In genomic region chr1:109193653-109194590, GRCh38 we compare ENCODE assay signal across 8 cellular contexts. TPM values are rescaled to one million over a fixed set of nuclear protein-coding genes. Genes with fewer than 3 reads are reported as not detected.
DNase-seq lines count a peak whose midpoint lies in the region; ATAC-seq and TF ChIP-seq lines count a peak whose summit lies in the region.

No MANE protein-coding gene starts in this region.

- no peak overlapping the region for H3K27ac ChIP-seq in left ventricle myocardium inferior (replicated peaks)

- H3K27me3 ChIP-seq in left ventricle myocardium inferior (ENCODE audit: low read depth) = no peaks in the 10 kb centered on the region

- ATAC-seq in GM21529 (IDR thresholded peaks at IDR 0.05; ENCODE audit: unreplicated experiment) (peak; percentile 62), HG02973 (IDR thresholded peaks at IDR 0.05; ENCODE audit: unreplicated experiment) (no peak), GM19397 (IDR thresholded peaks at IDR 0.05; ENCODE audit: unreplicated experiment) (no peak)

- peak; percentile 27 for DNase-seq in COR-L47 (lab: John Stamatoyannopoulos, UW)
- DNase-seq in NOMO-1 (lab: John Stamatoyannopoulos, UW; ENCODE audit: unreplicated experiment in 2 of 2) = peak; percentile 60 to 65
- DNase-seq in activated T-cell treated with anti-CD3 and anti-CD28 coated beads, Interleukin-2, amount 50 U/mL, for 1 hour = peak; percentile 65
- DNase-seq in left ventricle myocardium inferior = no peak
- peak; percentile 54 for DNase-seq in stimulated activated CD4-positive, alpha-beta T cell treated with anti-CD3 and anti-CD28 coated beads, Interleukin-1b, Interleukin-23, amount 100 ng/mL, for 48 hours

- no peaks in the 10 kb centered on the region for H3K9me3 ChIP-seq in left ventricle myocardium inferior (replicated peaks)

- H3K4me3 ChIP-seq in left ventricle myocardium inferior = no peak overlapping the region

- peak; percentile 51 for TF ChIP-seq CTCF in left ventricle myocardium inferior (IDR thresholded peaks at IDR 0.05; ENCODE audit: borderline replicate concordance)

- H3K36me3 ChIP-seq in left ventricle myocardium inferior = no peaks in the 10 kb centered on the region

- H3K4me1 ChIP-seq in left ventricle myocardium inferior = peaks cover 16% of the 10 kb centered on the region

- intact Hi-C loops in left ventricle myocardium inferior (cut with micrococcal nuclease) = no loop called here

RNA-seq across cellular contexts. Expression of gene SARS1, which starts 19.8 kb away (rescaled TPM):
- 92.0 TPM for total RNA-seq in left ventricle myocardium inferior

RNA-seq across cellular contexts. Expression of gene CELSR2, which starts 55.4 kb away (rescaled TPM):
- 4.2 TPM for total RNA-seq in left ventricle myocardium inferior
